ENCODE assay signal across 8 cellular contexts in the genomic region with DNA sequence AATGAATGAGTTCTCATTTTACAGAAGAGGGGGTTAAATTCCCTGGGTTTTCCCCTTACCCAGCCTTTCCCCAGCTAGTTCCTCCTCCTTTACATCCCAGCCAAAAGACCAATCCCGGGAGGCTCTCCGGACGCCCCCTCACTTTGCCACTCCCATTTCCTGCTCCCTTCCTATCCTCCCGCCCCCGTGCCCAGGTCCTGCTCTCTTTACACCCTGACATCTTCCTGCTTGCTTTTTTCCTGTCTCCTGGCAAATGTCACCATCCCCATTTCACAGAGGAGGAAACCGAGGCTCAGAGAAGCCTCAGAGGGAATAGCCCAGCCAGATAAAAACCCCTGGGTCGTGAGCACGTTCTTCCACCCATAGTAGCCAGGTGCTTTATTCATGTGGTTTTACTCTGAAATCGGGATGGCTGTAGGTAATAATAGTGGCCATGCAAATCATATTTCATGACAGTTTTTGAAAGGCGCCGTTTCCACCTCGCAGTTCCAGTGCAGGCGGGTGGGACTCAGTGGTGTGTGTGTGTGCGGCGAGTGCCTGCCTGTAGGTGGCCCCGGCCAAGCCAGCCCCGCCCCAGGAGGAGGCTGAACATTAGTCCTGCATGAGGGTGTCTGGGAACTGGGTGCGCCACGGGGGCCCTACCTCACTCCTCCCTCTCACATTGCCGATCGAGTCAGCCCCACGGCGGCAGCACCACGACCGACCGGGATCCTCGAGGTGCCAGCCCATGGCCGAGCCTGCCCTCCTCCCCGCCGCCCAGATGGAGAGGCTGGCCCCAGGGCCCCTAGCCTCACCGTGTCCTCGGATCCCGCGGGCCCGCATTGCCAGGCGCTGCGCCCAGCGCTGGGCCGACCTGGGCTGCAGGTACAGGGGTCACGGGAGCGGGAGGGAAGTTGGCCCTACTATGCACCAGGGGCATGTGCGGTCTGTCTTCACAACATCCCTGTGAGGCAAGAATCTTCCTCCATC. TPM values are rescaled to one million over a fixed set of nuclear protein-coding genes. Genes with fewer than 3 reads are reported as not detected.
DNase-seq lines count a peak whose midpoint lies in the region; ATAC-seq and TF ChIP-seq lines count a peak whose summit lies in the region.

A gene (plus strand): TSS at position 594 of the 969 bp plus-strand sequence.

- peak within 1 kb of the TSS; percentile 17 for H3K4me3 Mint-ChIP-seq in activated CD4-positive, alpha-beta T cell treated with anti-CD3 and anti-CD28 coated beads for 36 hours

- H3K9me3 Mint-ChIP-seq in activated CD4-positive, alpha-beta T cell treated with anti-CD3 and anti-CD28 coated beads for 36 hours (ENCODE audit: low read depth), result no peaks in the 10 kb centered on the region

- TF ChIP-seq EP300 in ovary (IDR thresholded peaks at IDR 0.05) (no peak), tibial nerve (IDR thresholded peaks at IDR 0.05) (no peak)

- peaks cover 5% of the 10 kb centered on the region for H3K4me1 ChIP-seq in Panc1 (ENCODE audit: control insufficient read depth, insufficient read depth, low read length)
- peaks cover 0 to 33% (median 0%) of the 10 kb centered on the region in 3 donors for H3K4me1 ChIP-seq in esophagus squamous epithelium
- H3K4me1 ChIP-seq in ovary (ENCODE audit: insufficient read depth), result no peaks in the 10 kb centered on the region
- peaks cover 0 to 7% (median 0%) of the 10 kb centered on the region in 4 donors for H3K4me1 ChIP-seq in tibial nerve

- H3K27me3 Mint-ChIP-seq in activated CD4-positive, alpha-beta T cell treated with anti-CD3 and anti-CD28 coated beads for 36 hours, result peaks cover 41% of the 10 kb centered on the region

- no peak for TF ChIP-seq POLR2A in esophagus squamous epithelium (IDR thresholded peaks at IDR 0.05)
- no peak for TF ChIP-seq POLR2A in ovary (IDR thresholded peaks at IDR 0.05)
- no peak for TF ChIP-seq POLR2A in tibial nerve (IDR thresholded peaks at IDR 0.05)

- H3K27me3 ChIP-seq in Panc1 (ENCODE audit: control insufficient read depth, insufficient read depth, low read length), result peaks cover 9% of the 10 kb centered on the region
- H3K27me3 ChIP-seq in esophagus squamous epithelium, result peaks cover 0 to 54% (median 5%) of the 10 kb centered on the region in 4 donors
- no peaks in the 10 kb centered on the region for H3K27me3 ChIP-seq in ovary
- peaks cover 0 to 56% of the 10 kb centered on the region in 2 donors for H3K27me3 ChIP-seq in tibial nerve

- H3K27ac Mint-ChIP-seq in activated CD4-positive, alpha-beta T cell treated with anti-CD3 and anti-CD28 coated beads for 36 hours, result no peak within 1 kb of the TSS

- H3K36me3 ChIP-seq in Panc1 (ENCODE audit: control insufficient read depth, insufficient read depth, low read length), result no peaks in the 10 kb centered on the region
- H3K36me3 ChIP-seq in esophagus squamous epithelium, result no peaks in the 10 kb centered on the region
- no peaks in the 10 kb centered on the region for H3K36me3 ChIP-seq in ovary
- H3K36me3 ChIP-seq in tibial nerve, result no peaks in the 10 kb centered on the region

- 1 to 7% methylated on average over 9 of the region's 42 CpGs for WGBS in esophagus squamous epithelium, 2 donors
- 7% methylated on average over 41 to 42 of the region's 42 CpGs for WGBS in ovary, 3 donors
- 6 to 9% methylated on average over 38 to 40 of the region's 42 CpGs for WGBS in tibial nerve, 2 donors

- no peak within 1 kb of the TSS for H3K27ac ChIP-seq in Panc1 (ENCODE audit: low read length)
- peak within 1 kb of the TSS in 3 of 4 donors; percentile 13 to 55 (median 19) for H3K27ac ChIP-seq in esophagus squamous epithelium
- no peak within 1 kb of the TSS for H3K27ac ChIP-seq in ovary
- no peak within 1 kb of the TSS for H3K27ac ChIP-seq in tibial nerve

- H3K9me3 ChIP-seq in Panc1 (ENCODE audit: control insufficient read depth, insufficient read depth, low read depth, low read length), result no peaks in the 10 kb centered on the region
- H3K9me3 ChIP-seq in esophagus squamous epithelium, result no peaks in the 10 kb centered on the region
- no peaks in the 10 kb centered on the region for H3K9me3 ChIP-seq in ovary
- H3K9me3 ChIP-seq in tibial nerve, result no peaks in the 10 kb centered on the region

- ATAC-seq in activated CD4-positive, alpha-beta T cell treated with anti-CD3 and anti-CD28 coated beads for 36 hours, result peak; percentile 87
- peak; percentile 92 for ATAC-seq in Panc1

- peak; percentile 55 for DNase-seq in activated CD4-positive, alpha-beta T cell treated with anti-CD3 and anti-CD28 coated beads for 36 hours
- DNase-seq in activated CD4-positive, alpha-beta T cell treated with anti-CD3 and anti-CD28 coated beads, Interleukin-2, amount 50 U/mL, for 1 hour, result no peak
- DNase-seq in Panc1 (ENCODE audit: low read depth, low spot score) (no peak), esophagus squamous epithelium (lab: John Stamatoyannopoulos, UW) (no peak), retinal pigment epithelial cell (ENCODE audit: low read depth) (no peak), ovary (no peak), foreskin melanocyte (no peak), tibial nerve (ENCODE audit: low spot score in 2 of 2) (no peak)

- intact Hi-C loops in activated CD4-positive, alpha-beta T cell treated with anti-CD3 and anti-CD28 coated beads for 36 hours (cut with DNase I, micrococcal nuclease), result no loop called here
- intact Hi-C loops in Panc1 (cut with micrococcal nuclease; ENCODE audit: unreplicated experiment) (no loop called here), esophagus squamous epithelium (cut with DNase I) (no loop called here), ovary (cut with DNase I) (no loop called here)

- TF ChIP-seq CTCF in Panc1 (IDR thresholded peaks at IDR 0.05), result peak; percentile 36
- peak in 2 of 6 experiments; percentile 28 to 58 for TF ChIP-seq CTCF in esophagus squamous epithelium (IDR thresholded peaks at IDR 0.05)
- peak; percentile 45 for TF ChIP-seq CTCF in retinal pigment epithelial cell (conservative IDR thresholded peaks at IDR 0.05; ENCODE audit: low read depth, low read length)
- TF ChIP-seq CTCF in ovary (IDR thresholded peaks at IDR 0.05), result no peak
- no peak for TF ChIP-seq CTCF in tibial nerve (IDR thresholded peaks at IDR 0.05)

- POLR2A ChIA-PET in activated CD4-positive, alpha-beta T cell treated with anti-CD3 and anti-CD28 coated beads for 36 hours (lab: Charles Lee), result no interaction called here
- POLR2A ChIA-PET in Panc1 (lab: Charles Lee), result no interaction called here

- in situ Hi-C loops in Panc1 (cut with HindIII; ENCODE audit: low pct_unique_long_range_greater_than_20kb, low sequenced_read_pairs), result no loop called here

- peaks cover 7% of the 10 kb centered on the region for H3K4me1 Mint-ChIP-seq in activated CD4-positive, alpha-beta T cell treated with anti-CD3 and anti-CD28 coated beads for 36 hours

- CTCF ChIA-PET in activated CD4-positive, alpha-beta T cell treated with anti-CD3 and anti-CD28 coated beads for 36 hours (lab: Charles Lee), result no interaction called here
- CTCF ChIA-PET in Panc1 (lab: Charles Lee), result no interaction called here

- no peaks in the 10 kb centered on the region for H3K36me3 Mint-ChIP-seq in activated CD4-positive, alpha-beta T cell treated with anti-CD3 and anti-CD28 coated beads for 36 hours (ENCODE audit: low read depth)

- no TSS peak for BruUV-seq in Panc1 (replicated peaks; lab: Mats Ljungman, UMichigan)

- peak within 1 kb of the TSS; percentile 16 to 23; a peak in 1 of 4 replicates for H3K4me3 ChIP-seq in Panc1 (ENCODE audit: low read depth in 2 of 2, low read length in 2 of 2)
- peak within 1 kb of the TSS; percentile 18 to 48 (median 35) for H3K4me3 ChIP-seq in esophagus squamous epithelium
- peak within 1 kb of the TSS; percentile 32 for H3K4me3 ChIP-seq in retinal pigment epithelial cell (ENCODE audit: low read length)
- no peak within 1 kb of the TSS for H3K4me3 ChIP-seq in ovary
- no peak within 1 kb of the TSS for H3K4me3 ChIP-seq in tibial nerve

RNA-seq across cellular contexts. Expression of the gene that starts here (rescaled TPM):
- total RNA-seq in activated CD4-positive, alpha-beta T cell treated with anti-CD3 and anti-CD28 coated beads for 36 hours, result not detected
- 0.18 TPM for total RNA-seq in Panc1 (2021; ENCODE audit: unreplicated experiment)
- not detected for polyA plus RNA-seq in Panc1 (2012; ENCODE audit: insufficient read length)
- 10 to 100 TPM in 3 of 4 donors, 1 to 10 TPM in 1; 4.7 to 14.8 (median 12.4) TPM for total RNA-seq in esophagus squamous epithelium
- not detected for total RNA-seq in ovary
- not detected for polyA plus RNA-seq in ovary
- total RNA-seq in tibial nerve, result not detected

Comparison
In these comparisons a context has a peak if more than half of its experiments do, and no peak if none do; other contexts are left out.
1. Peak in DNase-seq and ATAC-seq in activated CD4-positive, alpha-beta T cell treated with anti-CD3 and anti-CD28 coated beads for 36 hours; RNA of the gene not detected or under 1 TPM.
2. Peak in ATAC-seq and H3K4me3 ChIP-seq in Panc1; RNA of the gene not detected or under 1 TPM.
3. H3K27ac ChIP-seq: peak in esophagus squamous epithelium (3 of 4); none in Panc1 (single experiment), ovary (0 of 2) and tibial nerve (0 of 4).
4. H3K4me3 ChIP-seq: peak in esophagus squamous epithelium (4 of 4) and retinal pigment epithelial cell (single experiment); none in ovary (single experiment) and tibial nerve (0 of 4).
5. CTCF ChIP-seq: peak in Panc1 (single experiment) and retinal pigment epithelial cell (single experiment); none in ovary (0 of 3) and tibial nerve (0 of 5).